In the genomic region with DNA sequence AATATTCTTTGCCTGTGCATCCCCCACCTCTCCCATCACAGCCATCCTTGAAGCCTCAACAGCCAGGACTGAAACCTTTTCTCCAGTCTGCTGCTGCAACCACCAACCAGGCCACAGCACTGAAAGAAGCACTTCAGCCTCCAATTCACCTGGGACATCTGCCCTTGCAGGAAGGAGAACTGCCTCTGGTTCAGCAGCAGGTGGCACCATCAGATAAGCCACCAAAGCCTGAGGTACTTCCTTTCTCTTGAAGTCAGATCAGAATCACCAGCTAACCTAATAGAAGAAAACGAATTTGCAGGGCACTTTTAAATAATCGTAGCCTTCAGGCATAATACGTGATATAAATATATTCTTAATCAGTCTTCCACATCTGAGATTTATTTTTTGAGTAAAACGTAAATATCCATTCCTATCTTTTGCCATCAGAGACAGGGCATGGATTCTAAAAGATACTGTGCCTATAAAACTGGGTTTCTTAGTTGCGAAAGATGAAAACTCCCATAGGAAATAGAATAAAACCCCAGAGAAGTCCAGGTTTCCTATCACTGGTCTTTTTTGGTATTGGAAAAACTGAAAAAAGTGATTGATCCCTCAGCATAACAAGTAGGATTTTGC, we compare ENCODE assay signal across 8 cellular contexts. TPM values are rescaled to one million over a fixed set of nuclear protein-coding genes. Genes with fewer than 3 reads are reported as not detected.
DNase-seq lines count a peak whose midpoint lies in the region; ATAC-seq, FAIRE-seq and TF ChIP-seq lines count a peak whose summit lies in the region.

No MANE protein-coding gene starts in this region.

- H3K36me3 ChIP-seq in WERI-Rb-1 (no peaks in the 10 kb centered on the region), HepG2 (replicated peaks in 1 of 2; ENCODE audit: control insufficient read depth in 1 of 2, insufficient read depth in 2 of 2, low read length in 2 of 2) (no peaks in the 10 kb centered on the region)

- H3K4me3 ChIP-seq in WERI-Rb-1 (ENCODE audit: low read depth, low read length) (no peak overlapping the region), cardiac fibroblast (replicated peaks in 1 of 2; ENCODE audit: low read depth in 2 of 2, low read length in 2 of 2) (no peak overlapping the region), HepG2 (replicated peaks in 1 of 3; ENCODE audit: insufficient read depth in 1 of 3, low read depth in 2 of 3, low read length in 3 of 3) (no peak overlapping the region)

- H3K9ac ChIP-seq in HepG2 (ENCODE audit: insufficient read depth, low read depth, low read length), result no peak overlapping the region

- TF ChIP-seq POLR2A in HepG2 (IDR thresholded peaks at IDR 0.05; ENCODE audit: insufficient read depth in 1 of 2, low read depth in 2 of 2, low read length in 2 of 2), result no peak

- DNase-seq in CD1c-positive myeloid dendritic cell (ENCODE audit: extremely low spot score) (peak; percentile 73), GM19238 (ENCODE audit: insufficient read length, low spot score) (peak; percentile 35), NCI-H2171 treated with DMSO at 0.1 percent for 48 hours (lab: John Stamatoyannopoulos, UW) (peak; percentile 80), WERI-Rb-1 (peak; percentile 79), cardiac fibroblast (ENCODE audit: low read depth in 2 of 2) (peak; percentile 51 to 74), HepG2 (ENCODE audit: low spot score) (peak; percentile 62)
- DNase-seq in stimulated activated CD8-positive, alpha-beta memory T cell treated with anti-CD3 and anti-CD28 coated beads, Interleukin-12 subunit alpha, Interleukin-12 subunit beta, amount 100 ng/mL, for 24 hours (ENCODE audit: extremely low read depth), result peak; percentile 14

- H3K9me3 ChIP-seq in WERI-Rb-1 (ENCODE audit: severe bottlenecking), result no peaks in the 10 kb centered on the region
- H3K9me3 ChIP-seq in HepG2 (ENCODE audit: low read length), result no peaks in the 10 kb centered on the region

- no peak overlapping the region for H3K4me2 ChIP-seq in HepG2 (ENCODE audit: low read depth, low read length)

- H3K27ac ChIP-seq in WERI-Rb-1 (no peak overlapping the region), HepG2 (ENCODE audit: extremely low read length, insufficient read depth, low read length) (no peak overlapping the region)

- no peaks in the 10 kb centered on the region for H3K79me2 ChIP-seq in HepG2 (ENCODE audit: insufficient read depth, low read length)

- peak; percentile 94 for ATAC-seq in HG03159 (IDR thresholded peaks at IDR 0.05; ENCODE audit: unreplicated experiment)
- peak; percentile 95 for ATAC-seq in HepG2

- H4K20me1 ChIP-seq in HepG2 (ENCODE audit: insufficient read depth, low read length), result no peaks in the 10 kb centered on the region

- FAIRE-seq in HepG2 (lab: Jason Lieb, UNC), result peak; percentile 50

- H3K27me3 ChIP-seq in WERI-Rb-1 (ENCODE audit: insufficient read depth, low read depth, severe bottlenecking) (no peaks in the 10 kb centered on the region), HepG2 (ENCODE audit: control insufficient read depth in 1 of 2, insufficient read depth in 2 of 2, low read length in 2 of 2) (no peaks in the 10 kb centered on the region)

- TF ChIP-seq EP300 in HepG2 (IDR thresholded peaks at IDR 0.05; ENCODE audit: low read depth in 2 of 2, low read length in 2 of 2) (no peak), HepG2 (CRISPR knock-in tag; IDR thresholded peaks at IDR 0.05; ENCODE audit: borderline replicate concordance) (no peak)

- 26% methylated on average over 5 of the region's 5 CpGs for whole genome bisulfite sequencing in HepG2 (ENCODE audit: low lambda C conversion rate)

- CTCF ChIA-PET in HepG2 (lab: Yijun Ruan, JAX; ENCODE audit: low intra/inter-chr PET ratio, low total read pairs), result interaction anchor here (0.7 to 1.8 kb wide), 2 partner anchors 409 to 1112 kb away, joined by 3 to 6 read pairs; no protein-coding TSS in a partner anchor

- TF ChIP-seq CTCF in WERI-Rb-1 (IDR thresholded peaks at IDR 0.05; ENCODE audit: low read depth, low read length) (peak; percentile 91), cardiac fibroblast (IDR thresholded peaks at IDR 0.05; ENCODE audit: low read depth, low read length) (peak; percentile 67), HepG2 (CRISPR knock-in tag; IDR thresholded peaks at IDR 0.05) (peak; percentile 87)

- no TSS peak for BruUV-seq in HepG2 (replicated peaks; lab: Mats Ljungman, UMichigan)

- peak; percentile 69 for TF ChIP-seq RAD21 in HepG2 (CRISPR knock-in tag; IDR thresholded peaks at IDR 0.05)

- no peaks in the 10 kb centered on the region for H3K4me1 ChIP-seq in HepG2 (ENCODE audit: insufficient read depth, low read length)

- intact Hi-C loops in HepG2 (cut with micrococcal nuclease; ENCODE audit: unreplicated experiment), result loop anchor here (2.0 to 10.0 kb wide), 4 partner anchors 86 to 1703 kb away; a partner anchor contains a TSS

- in situ Hi-C loops in HepG2 (cut with HindIII; ENCODE audit: extremely low pct_ligation_motif_present, low pct_unique_long_range_greater_than_20kb), result no loop called here

- POLR2A ChIA-PET in HepG2 (lab: Yijun Ruan, JAX), result no interaction called here

- no peak overlapping the region for H2AFZ ChIP-seq in HepG2 (ENCODE audit: low read length)

TF ChIP-seq in HepG2, 621 proteins besides CTCF, POLR2A, EP300 and RAD21 (continues in another document):
- TF ChIP-seq SMC3 (IDR thresholded peaks at IDR 0.05; ENCODE audit: low read length) (peak; percentile 87), PCBP1 (IDR thresholded peaks at IDR 0.05; ENCODE audit: borderline replicate concordance, low read depth, low read length) (no peak), ELF1 (CRISPR knock-in tag; IDR thresholded peaks at IDR 0.05) (0 out of 2 replicates have a peak, but pooled peaks have one; percentile 31), XRCC5 (optimal IDR thresholded peaks at IDR 0.05; ENCODE audit: low read length) (peak; percentile 21), BHLHE40 (IDR thresholded peaks at IDR 0.05; ENCODE audit: low read length) (0 out of 2 replicates have a peak, but pooled peaks have one; percentile 19), STAG1 (CRISPR knock-in tag; IDR thresholded peaks at IDR 0.05) (peak; percentile 93), ZNF331 (CRISPR knock-in tag; IDR thresholded peaks at IDR 0.05) (0 out of 2 replicates have a peak, but pooled peaks have one; percentile 18)
- TF ChIP-seq, protein P1, sequence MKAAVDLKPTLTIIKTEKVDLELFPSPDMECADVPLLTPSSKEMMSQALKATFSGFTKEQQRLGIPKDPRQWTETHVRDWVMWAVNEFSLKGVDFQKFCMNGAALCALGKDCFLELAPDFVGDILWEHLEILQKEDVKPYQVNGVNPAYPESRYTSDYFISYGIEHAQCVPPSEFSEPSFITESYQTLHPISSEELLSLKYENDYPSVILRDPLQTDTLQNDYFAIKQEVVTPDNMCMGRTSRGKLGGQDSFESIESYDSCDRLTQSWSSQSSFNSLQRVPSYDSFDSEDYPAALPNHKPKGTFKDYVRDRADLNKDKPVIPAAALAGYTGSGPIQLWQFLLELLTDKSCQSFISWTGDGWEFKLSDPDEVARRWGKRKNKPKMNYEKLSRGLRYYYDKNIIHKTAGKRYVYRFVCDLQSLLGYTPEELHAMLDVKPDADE (CRISPR knock-in tag; IDR thresholded peaks at IDR 0.05), result no peak

RNA-seq across cellular contexts. Expression of a gene that starts 9.5 kb away (rescaled TPM):
- total RNA-seq in HepG2 (2016; rRNA removed; fragmentation: Illumina TruSeq; extraction: Trizol), result not detected in 2 replicates
- not detected in 2 replicates for total RNA-seq in HepG2 (2016; cell fraction: cytosol; rRNA removed; fragmentation: Illumina TruSeq; extraction: Trizol; ENCODE audit: low read depth)
- total RNA-seq in HepG2 (2016; cell fraction: insoluble cytoplasmic fraction; rRNA removed; fragmentation: Illumina TruSeq; extraction: Trizol), result not detected in 2 replicates
- total RNA-seq in HepG2 (2016; cell fraction: membrane; rRNA removed; fragmentation: Illumina TruSeq; extraction: Trizol), result not detected in 2 replicates
- total RNA-seq in HepG2 (2016; cell fraction: nucleus; rRNA removed; fragmentation: Illumina TruSeq; extraction: Trizol), result not detected in 2 replicates
- not detected in 2 replicates for polyA plus RNA-seq in HepG2 (2011; rRNA removed)
- polyA plus RNA-seq in HepG2 (2011; cell fraction: cytosol; rRNA removed), result not detected in 2 replicates
- polyA plus RNA-seq in HepG2 (2011; cell fraction: nucleus; rRNA removed), result not detected in 2 replicates
- polyA plus RNA-seq in HepG2 (2012), result not detected in 2 replicates
- polyA plus RNA-seq in HepG2 (2016; cell fraction: cytosol; fragmentation: Illumina TruSeq; extraction: Trizol; ENCODE audit: low read depth), result not detected in 2 replicates
- not detected in 2 replicates for polyA plus RNA-seq in HepG2 (2016; cell fraction: insoluble cytoplasmic fraction; fragmentation: Illumina TruSeq; extraction: Trizol; ENCODE audit: low read depth)
- polyA plus RNA-seq in HepG2 (2016; cell fraction: membrane; fragmentation: Illumina TruSeq; extraction: Trizol; ENCODE audit: low read depth), result not detected in 2 replicates
- not detected in 2 replicates for polyA plus RNA-seq in HepG2 (2016; cell fraction: nucleus; fragmentation: Illumina TruSeq; extraction: Trizol; ENCODE audit: insufficient read depth, low read depth)
- not detected in 2 replicates for polyA minus RNA-seq in HepG2 (2011; rRNA and poly(A)+ RNA removed; ENCODE audit: low replicate concordance)
- not detected in 2 replicates for polyA minus RNA-seq in HepG2 (2011; cell fraction: cytosol; rRNA and poly(A)+ RNA removed)
- polyA minus RNA-seq in HepG2 (2011; cell fraction: nucleus; rRNA and poly(A)+ RNA removed), result not detected in 2 replicates

RNA-seq across cellular contexts. Expression of a gene that starts 27.0 kb away (rescaled TPM):
- not detected in 2 replicates for total RNA-seq in HepG2 (2016; rRNA removed; fragmentation: Illumina TruSeq; extraction: Trizol)
- total RNA-seq in HepG2 (2016; cell fraction: cytosol; rRNA removed; fragmentation: Illumina TruSeq; extraction: Trizol; ENCODE audit: low read depth), result not detected in 2 replicates
- total RNA-seq in HepG2 (2016; cell fraction: insoluble cytoplasmic fraction; rRNA removed; fragmentation: Illumina TruSeq; extraction: Trizol), result not detected in 2 replicates
- total RNA-seq in HepG2 (2016; cell fraction: membrane; rRNA removed; fragmentation: Illumina TruSeq; extraction: Trizol), result not detected in 2 replicates
- total RNA-seq in HepG2 (2016; cell fraction: nucleus; rRNA removed; fragmentation: Illumina TruSeq; extraction: Trizol), result not detected in 2 replicates
- 0.01 TPM in 1 of 2 replicates, not detected in the other for polyA plus RNA-seq in HepG2 (2011; rRNA removed)
- polyA plus RNA-seq in HepG2 (2011; cell fraction: cytosol; rRNA removed), result 0.12 TPM in 1 of 2 replicates, not detected in the other
- polyA plus RNA-seq in HepG2 (2011; cell fraction: nucleus; rRNA removed), result not detected in 2 replicates
- not detected in 2 replicates for polyA plus RNA-seq in HepG2 (2012)
- polyA plus RNA-seq in HepG2 (2016; cell fraction: cytosol; fragmentation: Illumina TruSeq; extraction: Trizol; ENCODE audit: low read depth), result not detected in 2 replicates
- not detected in 2 replicates for polyA plus RNA-seq in HepG2 (2016; cell fraction: insoluble cytoplasmic fraction; fragmentation: Illumina TruSeq; extraction: Trizol; ENCODE audit: low read depth)
- polyA plus RNA-seq in HepG2 (2016; cell fraction: membrane; fragmentation: Illumina TruSeq; extraction: Trizol; ENCODE audit: low read depth), result not detected in 2 replicates
- polyA plus RNA-seq in HepG2 (2016; cell fraction: nucleus; fragmentation: Illumina TruSeq; extraction: Trizol; ENCODE audit: insufficient read depth, low read depth), result not detected in 2 replicates
- not detected in 2 replicates for polyA minus RNA-seq in HepG2 (2011; rRNA and poly(A)+ RNA removed; ENCODE audit: low replicate concordance)
- not detected in 2 replicates for polyA minus RNA-seq in HepG2 (2011; cell fraction: cytosol; rRNA and poly(A)+ RNA removed)
- polyA minus RNA-seq in HepG2 (2011; cell fraction: nucleus; rRNA and poly(A)+ RNA removed), result not detected in 2 replicates

Comparison
In these comparisons a context has a peak if more than half of its experiments do, and no peak if none do; other contexts are left out.
1. DNase-seq: peak in every context shown above with its lines; median percentile 80 in NCI-H2171 treated with DMSO at 0.1 percent for 48 hours; 79 in WERI-Rb-1; 73 in CD1c-positive myeloid dendritic cell; 62 in cardiac fibroblast; 62 in HepG2; 35 in GM19238; 14 in stimulated activated CD8-positive, alpha-beta memory T cell treated with anti-CD3 and anti-CD28 coated beads, Interleukin-12 subunit alpha, Interleukin-12 subunit beta, amount 100 ng/mL, for 24 hours.